Comparison of ENCODE assay signal across 42 cellular contexts in genomic region chrX:141947350-141947749, GRCh38. TPM values are rescaled to one million over a fixed set of nuclear protein-coding genes. Genes with fewer than 3 reads are reported as not detected.
"Had no signal": no experiment of that assay in that cellular context is flagged by ENCODE, and none has a peak within 500 bp of the region (broad histone marks: within the 10 kb centered on the region; RNA-seq: fewer than 3 reads in every experiment).

No MANE protein-coding gene starts in this region.

- H3K36me3 ChIP-seq: adrenal gland, ascending aorta, brain microvascular endothelial cell, breast epithelium, cardiac muscle cell had no signal

- H3K4me3 ChIP-seq: adrenal gland, ascending aorta, body of pancreas, breast epithelium, cardiac muscle cell had no signal

- H3K27ac ChIP-seq: adrenal gland, ascending aorta, body of pancreas, brain microvascular endothelial cell, breast epithelium, cardiac muscle cell had no signal

- H3K27ac Mint-ChIP-seq: activated naive CD4-positive, alpha-beta T cell treated with anti-CD3 and anti-CD28 coated beads for 36 hours; activated naive CD4-positive, alpha-beta T cell treated with anti-CD3 and anti-CD28 coated beads, Interleukin-2, amount 10 ng/mL, durations not matched to agents 7 days and 5 days; activated naive CD4-positive, alpha-beta T cell treated with anti-CD3 and anti-CD28 coated beads, Interleukin-2, amount 50 U/mL, for 24 hours; activated naive CD4-positive, alpha-beta T cell treated with anti-CD3 and anti-CD28 coated beads, Interleukin-2, amount 50 U/mL, for 72 hours; activated naive CD8-positive, alpha-beta T cell; activated naive CD8-positive, alpha-beta T cell treated with anti-CD3 and anti-CD28 coated beads for 36 hours; activated naive CD8-positive, alpha-beta T cell treated with anti-CD3 and anti-CD28 coated beads, Interleukin-2, amount 10 ng/mL, durations not matched to agents 7 days and 5 days; activated naive CD8-positive, alpha-beta T cell treated with anti-CD3 and anti-CD28 coated beads, Interleukin-2, amount 50 U/mL, for 24 hours; activated T-cell treated with anti-CD3 and anti-CD28 coated beads, Interleukin-2, amount 50 U/mL, for 24 hours; activated T-cell treated with anti-CD3 and anti-CD28 coated beads, Interleukin-2, amount 50 U/mL, for 72 hours; activated T-helper 1 cell treated with anti-CD3 and anti-CD28 coated beads, Interleukin-12 subunit alpha, Interleukin-12 subunit beta, Interleukin-2, Interleukin-4 antibody, amounts not matched to agents 30 ng/mL and 10 ng/mL and 1 ng/mL, durations not matched to agents 14 hours and 24 hours and 36 hours; activated T-helper 17 cell treated with anti-CD3 and anti-CD28 coated beads, Interleukin-2, amount 50 U/mL, for 72 hours; activated T-helper 2 cell treated with anti-CD3 and anti-CD28 coated beads, Interferon-gamma antibody, Interleukin-2, Interleukin-4, amounts not matched to agents 10 μg/mL and 5 μg/mL and 100 μg/mL, durations not matched to agents 14 hours and 24 hours and 36 hours; brain had no signal

- H3K27me3 Mint-ChIP-seq: activated naive CD4-positive, alpha-beta T cell treated with anti-CD3 and anti-CD28 coated beads, Interleukin-2, amount 10 ng/mL, durations not matched to agents 7 days and 5 days; activated naive CD4-positive, alpha-beta T cell treated with anti-CD3 and anti-CD28 coated beads, Interleukin-2, amount 50 U/mL, for 24 hours; activated naive CD8-positive, alpha-beta T cell; activated naive CD8-positive, alpha-beta T cell treated with anti-CD3 and anti-CD28 coated beads for 36 hours; activated naive CD8-positive, alpha-beta T cell treated with anti-CD3 and anti-CD28 coated beads, Interleukin-2, amount 10 ng/mL, durations not matched to agents 7 days and 5 days; activated naive CD8-positive, alpha-beta T cell treated with anti-CD3 and anti-CD28 coated beads, Interleukin-2, amount 50 U/mL, for 24 hours; activated T-helper 17 cell treated with anti-CD3 and anti-CD28 coated beads, Interleukin-2, amount 50 U/mL, for 72 hours; central memory CD8-positive, alpha-beta T cell had no signal

- H3K9me3 Mint-ChIP-seq: activated naive CD4-positive, alpha-beta T cell treated with anti-CD3 and anti-CD28 coated beads, Interleukin-2, amount 10 ng/mL, durations not matched to agents 7 days and 5 days; activated naive CD8-positive, alpha-beta T cell treated with anti-CD3 and anti-CD28 coated beads, Interleukin-2, amount 10 ng/mL, durations not matched to agents 7 days and 5 days; activated naive CD8-positive, alpha-beta T cell treated with anti-CD3 and anti-CD28 coated beads, Interleukin-2, amount 50 U/mL, for 24 hours; activated T-cell treated with anti-CD3 and anti-CD28 coated beads, Interleukin-2, amount 50 U/mL, for 24 hours; activated T-cell treated with anti-CD3 and anti-CD28 coated beads, Interleukin-2, amount 50 U/mL, for 4 hours; activated T-helper 1 cell treated with anti-CD3 and anti-CD28 coated beads, Interleukin-12 subunit alpha, Interleukin-12 subunit beta, Interleukin-2, Interleukin-4 antibody, amounts not matched to agents 30 ng/mL and 10 ng/mL and 1 ng/mL, durations not matched to agents 14 hours and 24 hours and 36 hours had no signal

- H3K36me3 Mint-ChIP-seq: activated naive CD4-positive, alpha-beta T cell treated with anti-CD3 and anti-CD28 coated beads, Interleukin-2, amount 10 ng/mL, durations not matched to agents 7 days and 5 days; activated naive CD4-positive, alpha-beta T cell treated with anti-CD3 and anti-CD28 coated beads, Interleukin-2, amount 50 U/mL, for 24 hours; activated naive CD8-positive, alpha-beta T cell; activated naive CD8-positive, alpha-beta T cell treated with anti-CD3 and anti-CD28 coated beads for 36 hours; activated naive CD8-positive, alpha-beta T cell treated with anti-CD3 and anti-CD28 coated beads, Interleukin-2, amount 10 ng/mL, durations not matched to agents 7 days and 5 days; brain had no signal

- H3K27me3 ChIP-seq: adrenal gland, ascending aorta, body of pancreas, brain microvascular endothelial cell, breast epithelium, cardiac muscle cell had no signal

- DNase-seq: activated effector memory CD4-positive, alpha-beta T cell treated with anti-CD3 and anti-CD28 coated beads, Interleukin-2, amount 50 U/mL, for 16 hours; activated effector memory CD4-positive, alpha-beta T cell treated with Interleukin-2 at 50 U/mL for 16 hours; activated gamma-delta T cell; activated gamma-delta T cell treated with Interleukin-2 at 50 U/mL for 16 hours; activated naive CD4-positive, alpha-beta T cell; activated naive CD4-positive, alpha-beta T cell treated with anti-CD3 and anti-CD28 coated beads for 36 hours; activated naive CD4-positive, alpha-beta T cell treated with anti-CD3 and anti-CD28 coated beads, Interleukin-2, amount 10 ng/mL, durations not matched to agents 7 days and 5 days; activated naive CD4-positive, alpha-beta T cell treated with anti-CD3 and anti-CD28 coated beads, Interleukin-2, amount 50 U/mL, for 16 hours; activated naive CD4-positive, alpha-beta T cell treated with Interleukin-2 at 50 U/mL for 16 hours; activated naive CD8-positive, alpha-beta T cell treated with anti-CD3 and anti-CD28 coated beads for 36 hours; activated naive CD8-positive, alpha-beta T cell treated with anti-CD3 and anti-CD28 coated beads, Interleukin-2, amount 10 ng/mL, durations not matched to agents 7 days and 5 days; activated naive CD8-positive, alpha-beta T cell treated with anti-CD3 and anti-CD28 coated beads, Interleukin-2, amount 50 U/mL, for 24 hours; activated T-cell treated with anti-CD3 and anti-CD28 coated beads, Interleukin-2, amount 50 U/mL, for 1 hour; activated T-cell treated with anti-CD3 and anti-CD28 coated beads, Interleukin-2, amount 50 U/mL, for 24 hours; activated T-cell treated with anti-CD3 and anti-CD28 coated beads, Interleukin-2, amount 50 U/mL, for 4 hours; activated T-cell treated with anti-CD3 and anti-CD28 coated beads, Interleukin-2, amount 50 U/mL, for 48 hours; activated T-cell treated with anti-CD3 and anti-CD28 coated beads, Interleukin-2, amount 50 U/mL, for 72 hours; adrenal gland; amniotic stem cell; amygdala; anterior cingulate cortex; aorta; body of pancreas; brain microvascular endothelial cell; caudate nucleus; central memory CD4-positive, alpha-beta T cell; cerebellar nuclear complex had no signal

- H3K4me3 Mint-ChIP-seq: activated naive CD4-positive, alpha-beta T cell treated with anti-CD3 and anti-CD28 coated beads for 36 hours; activated naive CD4-positive, alpha-beta T cell treated with anti-CD3 and anti-CD28 coated beads, Interleukin-2, amount 10 ng/mL, durations not matched to agents 7 days and 5 days; activated naive CD4-positive, alpha-beta T cell treated with anti-CD3 and anti-CD28 coated beads, Interleukin-2, amount 50 U/mL, for 24 hours; activated naive CD8-positive, alpha-beta T cell; activated naive CD8-positive, alpha-beta T cell treated with anti-CD3 and anti-CD28 coated beads for 36 hours; activated naive CD8-positive, alpha-beta T cell treated with anti-CD3 and anti-CD28 coated beads, Interleukin-2, amount 10 ng/mL, durations not matched to agents 7 days and 5 days; activated naive CD8-positive, alpha-beta T cell treated with anti-CD3 and anti-CD28 coated beads, Interleukin-2, amount 50 U/mL, for 24 hours; activated T-cell treated with anti-CD3 and anti-CD28 coated beads, Interleukin-2, amount 50 U/mL, for 24 hours; activated T-cell treated with anti-CD3 and anti-CD28 coated beads, Interleukin-2, amount 50 U/mL, for 4 hours; activated T-cell treated with anti-CD3 and anti-CD28 coated beads, Interleukin-2, amount 50 U/mL, for 72 hours; activated T-helper 1 cell treated with anti-CD3 and anti-CD28 coated beads, Interleukin-12 subunit alpha, Interleukin-12 subunit beta, Interleukin-2, Interleukin-4 antibody, amounts not matched to agents 30 ng/mL and 10 ng/mL and 1 ng/mL, durations not matched to agents 14 hours and 24 hours and 36 hours; activated T-helper 17 cell treated with anti-CD3 and anti-CD28 coated beads, Interleukin-2, amount 50 U/mL, for 72 hours; brain; central memory CD8-positive, alpha-beta T cell had no signal

- H3K4me1 Mint-ChIP-seq: activated naive CD4-positive, alpha-beta T cell treated with anti-CD3 and anti-CD28 coated beads, Interleukin-2, amount 10 ng/mL, durations not matched to agents 7 days and 5 days; activated naive CD4-positive, alpha-beta T cell treated with anti-CD3 and anti-CD28 coated beads, Interleukin-2, amount 50 U/mL, for 24 hours; activated naive CD8-positive, alpha-beta T cell treated with anti-CD3 and anti-CD28 coated beads for 36 hours; activated naive CD8-positive, alpha-beta T cell treated with anti-CD3 and anti-CD28 coated beads, Interleukin-2, amount 10 ng/mL, durations not matched to agents 7 days and 5 days; activated naive CD8-positive, alpha-beta T cell treated with anti-CD3 and anti-CD28 coated beads, Interleukin-2, amount 50 U/mL, for 24 hours; activated T-helper 17 cell treated with anti-CD3 and anti-CD28 coated beads, Interleukin-2, amount 50 U/mL, for 72 hours; brain; central memory CD8-positive, alpha-beta T cell had no signal

- H3K4me1 ChIP-seq: adrenal gland, ascending aorta, body of pancreas, breast epithelium had no signal

- H3K9me3 ChIP-seq: adrenal gland, ascending aorta, body of pancreas, breast epithelium had no signal

- FAIRE-seq: bronchial epithelial cell had no signal

- ATAC-seq: activated naive CD4-positive, alpha-beta T cell treated with anti-CD3 and anti-CD28 coated beads, Interleukin-2, amount 50 U/mL, for 72 hours; activated naive CD8-positive, alpha-beta T cell treated with anti-CD3 and anti-CD28 coated beads, Interleukin-2, amount 50 U/mL, for 24 hours; activated T-cell treated with anti-CD3 and anti-CD28 coated beads, Interleukin-2, amount 50 U/mL, for 4 hours; activated T-cell treated with anti-CD3 and anti-CD28 coated beads, Interleukin-2, amount 50 U/mL, for 72 hours; activated T-helper 17 cell treated with anti-CD3 and anti-CD28 coated beads, Interleukin-2, amount 50 U/mL, for 72 hours; body of pancreas had no signal

RNA-seq across cellular contexts. Expression of gene MAGEC1, which starts 43.7 kb away (rescaled TPM):
- total RNA-seq: activated naive CD4-positive, alpha-beta T cell treated with anti-CD3 and anti-CD28 coated beads for 36 hours; activated naive CD4-positive, alpha-beta T cell treated with anti-CD3 and anti-CD28 coated beads, Interleukin-2, amount 50 U/mL, for 72 hours; activated naive CD8-positive, alpha-beta T cell treated with anti-CD3 and anti-CD28 coated beads for 36 hours; activated naive CD8-positive, alpha-beta T cell treated with anti-CD3 and anti-CD28 coated beads, Interleukin-2, amount 10 ng/mL, durations not matched to agents 7 days and 5 days; activated T-cell treated with anti-CD3 and anti-CD28 coated beads, Interleukin-2, amount 50 U/mL, for 4 hours; activated T-cell treated with anti-CD3 and anti-CD28 coated beads, Interleukin-2, amount 50 U/mL, for 72 hours; activated T-helper 1 cell treated with anti-CD3 and anti-CD28 coated beads, Interleukin-12 subunit alpha, Interleukin-12 subunit beta, Interleukin-2, Interleukin-4 antibody, amounts not matched to agents 30 ng/mL and 10 ng/mL and 1 ng/mL, durations not matched to agents 14 hours and 24 hours and 36 hours; activated T-helper 17 cell treated with anti-CD3 and anti-CD28 coated beads, Interleukin-2, amount 50 U/mL, for 72 hours; activated T-helper 2 cell treated with anti-CD3 and anti-CD28 coated beads, Interferon-gamma antibody, Interleukin-2, Interleukin-4, amounts not matched to agents 10 μg/mL and 5 μg/mL and 100 μg/mL, durations not matched to agents 14 hours and 24 hours and 36 hours; adrenal gland; aorta; ascending aorta; body of pancreas; breast epithelium; bronchial epithelial cell; cardiac muscle cell; cardiac septum; cerebellum; chondrocyte had no signal
